In genomic region chr7:47748041-47748440, GRCh38 we compare ENCODE assay signal across 34 cellular contexts.
"Had no signal": no experiment of that assay in that cellular context is flagged by ENCODE, and none has a peak within 500 bp of the region (broad histone marks: within the 10 kb centered on the region; RNA-seq: fewer than 3 reads in every experiment).

No MANE protein-coding gene starts in this region.

- H3K27me3 ChIP-seq: body of pancreas, MG63, Peyer's patch, SJSA1 had no signal

- H3K27me3 Mint-ChIP-seq: activated CD4-positive, alpha-beta memory T cell treated with anti-CD3 and anti-CD28 coated beads, Interleukin-2, amount 10 ng/mL, durations not matched to agents 7 days and 5 days had no signal

- ATAC-seq: activated CD8-positive, alpha-beta memory T cell treated with anti-CD3 and anti-CD28 coated beads, Interleukin-2, amount 10 ng/mL, durations not matched to agents 7 days and 5 days; activated T-cell treated with anti-CD3 and anti-CD28 coated beads, Interleukin-2, amount 50 U/mL, for 72 hours; activated T-helper 17 cell treated with anti-CD3 and anti-CD28 coated beads, Interleukin-2, amount 50 U/mL, for 72 hours; body of pancreas; SK-N-SH treated with all-trans-retinoic acid at 6 μM for 48 hours; T-cell; T-helper 17 cell had no signal

- H3K36me3 ChIP-seq: MG63, Peyer's patch, SJSA1, WERI-Rb-1 had no signal

- H3K27ac ChIP-seq: body of pancreas, Peyer's patch, SJSA1, WERI-Rb-1 had no signal

- H3K4me1 ChIP-seq: Peyer's patch had no signal

- H3K27ac Mint-ChIP-seq: activated CD4-positive, alpha-beta memory T cell treated with anti-CD3 and anti-CD28 coated beads, Interleukin-2, amount 10 ng/mL, durations not matched to agents 7 days and 5 days; activated CD8-positive, alpha-beta memory T cell treated with anti-CD3 and anti-CD28 coated beads, Interleukin-2, amount 10 ng/mL, durations not matched to agents 7 days and 5 days; activated naive CD4-positive, alpha-beta T cell treated with anti-CD3 and anti-CD28 coated beads, Interleukin-2, amount 50 U/mL, for 24 hours; activated naive CD8-positive, alpha-beta T cell treated with anti-CD3 and anti-CD28 coated beads, Interleukin-2, amount 10 ng/mL, durations not matched to agents 7 days and 5 days; activated T-cell treated with anti-CD3 and anti-CD28 coated beads, Interleukin-2, amount 50 U/mL, for 72 hours; activated T-helper 17 cell treated with anti-CD3 and anti-CD28 coated beads, Interleukin-2, amount 50 U/mL, for 72 hours; T-cell; T-helper 17 cell had no signal

- H3K4me3 Mint-ChIP-seq: activated CD4-positive, alpha-beta memory T cell treated with anti-CD3 and anti-CD28 coated beads, Interleukin-2, amount 10 ng/mL, durations not matched to agents 7 days and 5 days; activated CD8-positive, alpha-beta memory T cell treated with anti-CD3 and anti-CD28 coated beads, Interleukin-2, amount 10 ng/mL, durations not matched to agents 7 days and 5 days; activated naive CD4-positive, alpha-beta T cell treated with anti-CD3 and anti-CD28 coated beads, Interleukin-2, amount 50 U/mL, for 24 hours; activated naive CD8-positive, alpha-beta T cell treated with anti-CD3 and anti-CD28 coated beads, Interleukin-2, amount 10 ng/mL, durations not matched to agents 7 days and 5 days; activated T-cell treated with anti-CD3 and anti-CD28 coated beads, Interleukin-2, amount 50 U/mL, for 72 hours; activated T-helper 17 cell treated with anti-CD3 and anti-CD28 coated beads, Interleukin-2, amount 50 U/mL, for 72 hours; T-cell; T-helper 17 cell had no signal

- DNase-seq: activated CD4-positive, alpha-beta memory T cell treated with anti-CD3 and anti-CD28 coated beads, Interleukin-2, amount 10 ng/mL, durations not matched to agents 7 days and 5 days; activated CD4-positive, alpha-beta T cell treated with anti-CD3 and anti-CD28 coated beads for 1 hour; activated CD4-positive, alpha-beta T cell treated with anti-CD3 and anti-CD28 coated beads for 48 hours; activated CD4-positive, CD25-positive, alpha-beta regulatory T cell; activated CD8-positive, alpha-beta memory T cell treated with anti-CD3 and anti-CD28 coated beads for 24 hours; activated CD8-positive, alpha-beta memory T cell treated with anti-CD3 and anti-CD28 coated beads, Interleukin-2, amount 10 ng/mL, durations not matched to agents 7 days and 5 days; activated CD8-positive, alpha-beta memory T cell treated with anti-CD3 and anti-CD28 coated beads, Interleukin-2, amount 50 U/mL, for 48 hours; activated effector memory CD4-positive, alpha-beta T cell treated with anti-CD3 and anti-CD28 coated beads, Interleukin-2, amount 50 U/mL, for 16 hours; activated naive CD4-positive, alpha-beta T cell; activated naive CD8-positive, alpha-beta T cell treated with anti-CD3 and anti-CD28 coated beads, Interleukin-2, amount 10 ng/mL, durations not matched to agents 7 days and 5 days; activated T-cell treated with anti-CD3 and anti-CD28 coated beads, Interleukin-2, amount 50 U/mL, for 72 hours; body of pancreas; central memory CD4-positive, alpha-beta T cell; Karpas-422; KBM-7; MG63; NCI-H1048; NCI-H1105 treated with DMSO at 0.1 percent for 48 hours; NCI-H1436; NCI-H1694; NCI-H1930; NCI-H2081 treated with DMSO at 0.1 percent for 48 hours; NCI-H345; NCI-H524 treated with DMSO at 0.1 percent for 48 hours; Peyer's patch; RPMI8226; SHP77 treated with DMSO at 0.1 percent for 48 hours; T-cell; T-helper 17 cell; WERI-Rb-1 had no signal

- H3K4me1 Mint-ChIP-seq: activated CD4-positive, alpha-beta memory T cell treated with anti-CD3 and anti-CD28 coated beads, Interleukin-2, amount 10 ng/mL, durations not matched to agents 7 days and 5 days; activated T-helper 17 cell treated with anti-CD3 and anti-CD28 coated beads, Interleukin-2, amount 50 U/mL, for 72 hours; T-cell; T-helper 17 cell had no signal

- H3K9me3 Mint-ChIP-seq: activated naive CD8-positive, alpha-beta T cell treated with anti-CD3 and anti-CD28 coated beads, Interleukin-2, amount 10 ng/mL, durations not matched to agents 7 days and 5 days; activated T-cell treated with anti-CD3 and anti-CD28 coated beads, Interleukin-2, amount 50 U/mL, for 72 hours; T-cell had no signal

- H3K9me3 ChIP-seq: body of pancreas, MG63, Peyer's patch, SJSA1 had no signal

- H3K36me3 Mint-ChIP-seq: activated CD8-positive, alpha-beta memory T cell treated with anti-CD3 and anti-CD28 coated beads, Interleukin-2, amount 10 ng/mL, durations not matched to agents 7 days and 5 days; activated naive CD4-positive, alpha-beta T cell treated with anti-CD3 and anti-CD28 coated beads, Interleukin-2, amount 50 U/mL, for 24 hours; activated naive CD8-positive, alpha-beta T cell treated with anti-CD3 and anti-CD28 coated beads, Interleukin-2, amount 10 ng/mL, durations not matched to agents 7 days and 5 days; T-cell had no signal

- H3K4me3 ChIP-seq: body of pancreas, MG63, Peyer's patch, SJSA1 had no signal
